In genomic region chr9:129027685-129028191, GRCh38 we compare ENCODE assay signal across 8 cellular contexts. TPM values are rescaled to one million over a fixed set of nuclear protein-coding genes. Genes with fewer than 3 reads are reported as not detected.
DNase-seq lines count a peak whose midpoint lies in the region; ATAC-seq, FAIRE-seq and TF ChIP-seq lines count a peak whose summit lies in the region.

No MANE protein-coding gene starts in this region.

- H2AFZ ChIP-seq in fibroblast of lung (ENCODE audit: low read length): peak overlapping the region; percentile 47

- no peak for TF ChIP-seq CTCF in WERI-Rb-1 (IDR thresholded peaks at IDR 0.05; ENCODE audit: low read depth, low read length)
- no peak for TF ChIP-seq CTCF in fibroblast of lung (conservative IDR thresholded peaks at IDR 0.05 in 1 of 2, IDR thresholded peaks at IDR 0.05 in 1 of 2; ENCODE audit: low read depth in 1 of 2, low read length in 2 of 2)
- no peak for TF ChIP-seq CTCF in omental fat pad (IDR thresholded peaks at IDR 0.05)
- TF ChIP-seq CTCF in D721Med (IDR thresholded peaks at IDR 0.05; ENCODE audit: insufficient read depth, missing control alignments): no peak

- TF ChIP-seq RAD21 in Ishikawa (IDR thresholded peaks at IDR 0.05; ENCODE audit: low read depth): no peak

- TF ChIP-seq EP300 in Ishikawa (IDR thresholded peaks at IDR 0.05; ENCODE audit: borderline replicate concordance): no peak

- H3K27me3 ChIP-seq in WERI-Rb-1 (ENCODE audit: insufficient read depth, low read depth, severe bottlenecking) (no peaks in the 10 kb centered on the region), fibroblast of lung (ENCODE audit: control insufficient read depth, insufficient read depth, low read length) (no peaks in the 10 kb centered on the region)

- DNase-seq in NCI-H146 (lab: John Stamatoyannopoulos, UW) (peak; percentile 71), NCI-H146 treated with DMSO at 0.1 percent for 48 hours (lab: John Stamatoyannopoulos, UW; ENCODE audit: unreplicated experiment) (no peak), WERI-Rb-1 (peak; percentile 77), fibroblast of lung (ENCODE audit: low read depth in 2 of 2) (peak in 1 of 2 donors; percentile 34), omental fat pad (ENCODE audit: low spot score) (no peak), D721Med (ENCODE audit: insufficient read length, low spot score) (no peak)

- peak overlapping the region; percentile 84 for H3K27ac ChIP-seq in WERI-Rb-1
- H3K27ac ChIP-seq in fibroblast of lung (ENCODE audit: insufficient read depth, low read length): no peak overlapping the region

- H4K20me1 ChIP-seq in fibroblast of lung (ENCODE audit: control insufficient read depth, extremely low read depth, insufficient read depth, low read length): no peaks in the 10 kb centered on the region

- no peaks in the 10 kb centered on the region for H3K9me3 ChIP-seq in WERI-Rb-1 (ENCODE audit: severe bottlenecking)
- H3K9me3 ChIP-seq in fibroblast of lung (ENCODE audit: control insufficient read depth, insufficient read depth, low read depth, low read length): no peaks in the 10 kb centered on the region

- peak overlapping the region; percentile 56 for H3K4me3 ChIP-seq in WERI-Rb-1 (ENCODE audit: low read depth, low read length)
- peak overlapping the region; percentile 66 to 78 (median 72) for H3K4me3 ChIP-seq in fibroblast of lung (replicated peaks in 1 of 4; ENCODE audit: control extremely low read depth in 1 of 4, insufficient read depth in 1 of 4, low read depth in 3 of 4, low read length in 4 of 4)

- no peak for FAIRE-seq in D721Med (lab: Jason Lieb, UNC)

- ATAC-seq in GM21576 (IDR thresholded peaks at IDR 0.05; ENCODE audit: unreplicated experiment) (peak; percentile 35), omental fat pad (ENCODE audit: low FRiP score) (peak; percentile 8)

- H3K4me2 ChIP-seq in fibroblast of lung (ENCODE audit: extremely low read depth, insufficient read depth, low read length): peak overlapping the region; percentile 92

- peak overlapping the region; percentile 57 for H3K9ac ChIP-seq in fibroblast of lung (ENCODE audit: insufficient read depth, low read length)

- peaks cover 11% of the 10 kb centered on the region for H3K4me1 ChIP-seq in fibroblast of lung (ENCODE audit: control insufficient read depth, extremely low read depth, insufficient read depth, low read length)

- H3K36me3 ChIP-seq in WERI-Rb-1: peaks cover 14% of the 10 kb centered on the region; the same call in 1 of the 2 replicates
- no peaks in the 10 kb centered on the region for H3K36me3 ChIP-seq in fibroblast of lung (ENCODE audit: control insufficient read depth, insufficient read depth, low read length)

- H3K79me2 ChIP-seq in fibroblast of lung (ENCODE audit: control insufficient read depth, insufficient read depth, low read length): peaks cover 15% of the 10 kb centered on the region

TF ChIP-seq in Ishikawa, 13 proteins besides CTCF, POLR2A, EP300 and RAD21:
- TF ChIP-seq YY1 (IDR thresholded peaks at IDR 0.05; ENCODE audit: low read depth): no peak
- peak; percentile 46; the same call in 1 of the 2 replicates for TF ChIP-seq ZBTB7A (IDR thresholded peaks at IDR 0.05; ENCODE audit: low read depth)
- TF ChIP-seq TAF1 (IDR thresholded peaks at IDR 0.05; ENCODE audit: low read depth): no peak
- TF ChIP-seq REST (IDR thresholded peaks at IDR 0.05; ENCODE audit: low read depth): no peak
- TF ChIP-seq TEAD4 (IDR thresholded peaks at IDR 0.05): no peak
- TF ChIP-seq USF1 (IDR thresholded peaks at IDR 0.05): no peak
- TF ChIP-seq NFIC (IDR thresholded peaks at IDR 0.05): no peak
- TF ChIP-seq FOXM1 (IDR thresholded peaks at IDR 0.05; ENCODE audit: borderline replicate concordance, low read depth): no peak
- no peak for TF ChIP-seq CREB1 (IDR thresholded peaks at IDR 0.05; ENCODE audit: low read depth)
- peak; percentile 63 for TF ChIP-seq MAX (IDR thresholded peaks at IDR 0.05)
- TF ChIP-seq CEBPB (IDR thresholded peaks at IDR 0.05): no peak
- TF ChIP-seq TCF12 (IDR thresholded peaks at IDR 0.05; ENCODE audit: low read depth): no peak
- TF ChIP-seq EGR1 (IDR thresholded peaks at IDR 0.05): no peak

RNA-seq across cellular contexts. Expression of gene SH3GLB2, which starts 0.4 kb away (rescaled TPM):
- 27.5 and 42.3 TPM in 2 replicates for total RNA-seq in fibroblast of lung
- 27.3 and 38.7 TPM in 2 replicates for polyA plus RNA-seq in fibroblast of lung
- 28.2 and 40.4 TPM in 2 replicates for polyA plus RNA-seq in fibroblast of lung (2012)
- 42.6 and 51.3 TPM in 2 replicates for polyA minus RNA-seq in fibroblast of lung (ENCODE audit: low replicate concordance)
- total RNA-seq in omental fat pad: 10 to 100 TPM; 55.5 to 75.5 (median 65.1) TPM

RNA-seq across cellular contexts. Expression of gene MIGA2, which starts 8.7 kb away (rescaled TPM):
- 20.8 and 23.3 TPM in 2 replicates for total RNA-seq in fibroblast of lung
- polyA plus RNA-seq in fibroblast of lung: 9.8 and 11.4 TPM in 2 replicates
- polyA plus RNA-seq in fibroblast of lung (2012): 10.1 and 15.0 TPM in 2 replicates
- 10.7 and 13.3 TPM in 2 replicates for polyA minus RNA-seq in fibroblast of lung (ENCODE audit: low replicate concordance)
- 10 to 100 TPM; 19.4 to 38.5 (median 20.9) TPM for total RNA-seq in omental fat pad

RNA-seq across cellular contexts. Expression of gene DOLPP1, which starts 53.2 kb away (rescaled TPM):
- total RNA-seq in fibroblast of lung (4.9 and 7.4 TPM in 2 replicates), omental fat pad (1 to 10 TPM; 4.8 to 7.2 (median 6.6) TPM)
- 9.7 and 12.2 TPM in 2 replicates for polyA plus RNA-seq in fibroblast of lung
- 10.4 and 13.3 TPM in 2 replicates for polyA plus RNA-seq in fibroblast of lung (2012)
- 20.6 and 27.9 TPM in 2 replicates for polyA minus RNA-seq in fibroblast of lung (ENCODE audit: low replicate concordance)

Comparison
In these comparisons a context has a peak if more than half of its experiments do, and no peak if none do; other contexts are left out.
1. DNase-seq: peak in NCI-H146 (single experiment) and WERI-Rb-1 (single experiment); none in NCI-H146 treated with DMSO at 0.1 percent for 48 hours (single experiment), omental fat pad (single experiment) and D721Med (single experiment).